Comparison of ENCODE assay signal across 23 cellular contexts in the genomic region with DNA sequence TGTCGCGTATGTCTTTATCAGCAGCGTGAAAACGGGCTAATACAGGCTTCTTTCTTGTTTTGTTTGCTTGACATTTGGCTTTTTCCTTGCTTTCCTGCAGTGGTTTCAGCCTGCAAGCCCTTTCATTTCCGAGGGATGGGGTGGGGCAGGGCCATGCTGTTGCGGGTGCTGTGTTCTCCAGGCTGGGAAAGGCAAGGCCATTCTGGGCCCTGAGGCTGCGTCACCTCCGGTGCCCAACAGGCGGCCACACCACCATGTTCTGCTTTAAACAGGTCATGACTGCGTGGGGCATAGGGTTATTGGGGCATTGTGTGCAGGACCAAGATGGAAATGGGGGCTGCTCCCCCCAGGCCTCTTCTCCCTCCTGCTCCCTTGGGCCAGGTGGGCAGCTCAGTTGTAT. TPM values are rescaled to one million over a fixed set of nuclear protein-coding genes. Genes with fewer than 3 reads are reported as not detected.
A peak's percentile ranks its signal among the peaks of the same experiment; 100 is the strongest.
DNase-seq lines count a peak whose midpoint lies in the region; ATAC-seq and TF ChIP-seq lines count a peak whose summit lies in the region.
"Had no signal": no experiment of that assay in that cellular context is flagged by ENCODE, and none has a peak within 500 bp of the region (broad histone marks: within the 10 kb centered on the region; RNA-seq: fewer than 3 reads in every experiment).

No MANE protein-coding gene starts in this region.

- ATAC-seq in activated T-cell treated with anti-CD3 and anti-CD28 coated beads, Interleukin-2, amount 50 U/mL, for 72 hours (replicated peaks in 1 of 2), result no peak

- no peaks in the 10 kb centered on the region for H3K27me3 ChIP-seq in WERI-Rb-1 (ENCODE audit: insufficient read depth, low read depth, severe bottlenecking)
- H3K27me3 ChIP-seq: BE2C, MG63 had no signal

- peaks cover 6% of the 10 kb centered on the region for H3K4me1 Mint-ChIP-seq in activated T-cell treated with anti-CD3 and anti-CD28 coated beads, Interleukin-2, amount 50 U/mL, for 72 hours (ENCODE audit: low read depth)
- H3K4me1 Mint-ChIP-seq in nephron progenitor cell, result peaks cover 4% of the 10 kb centered on the region

- DNase-seq in DMS53 (lab: John Stamatoyannopoulos, UW), result peak; percentile 6
- no peak for DNase-seq in DMS53 treated with DMSO at 0.1 percent for 48 hours (lab: John Stamatoyannopoulos, UW; ENCODE audit: unreplicated experiment)
- DNase-seq in WERI-Rb-1, result no peak
- DNase-seq in iPS-NIHi11 (ENCODE audit: low spot score), result peak; percentile 53
- DNase-seq in dermis blood vessel endothelial cell, result no peak
- DNase-seq in activated T-cell treated with anti-CD3 and anti-CD28 coated beads, Interleukin-2, amount 50 U/mL, for 72 hours, result no peak
- no peak for DNase-seq in ecto neural progenitor cell (ENCODE audit: low spot score)
- DNase-seq in nephron progenitor cell, result no peak
- DNase-seq: BE2C; Calu3; CD4-positive, alpha-beta T cell; DMS79; Karpas-422; MG63; NCI-H1092 treated with DMSO at 0.1 percent for 48 hours; NCI-H1694; NCI-H2227 treated with DMSO at 0.1 percent for 48 hours; NCI-H524 treated with DMSO at 0.1 percent for 48 hours; RPMI8226; SIG-M5 had no signal

- H3K9me3 Mint-ChIP-seq in activated T-cell treated with anti-CD3 and anti-CD28 coated beads, Interleukin-2, amount 50 U/mL, for 72 hours, result peaks cover 2% of the 10 kb centered on the region in 2 donors
- H3K9me3 Mint-ChIP-seq in nephron progenitor cell, result peaks cover 13% of the 10 kb centered on the region
- H3K9me3 Mint-ChIP-seq: CD4-positive, alpha-beta T cell had no signal

- no peak overlapping the region for H3K4me3 ChIP-seq in WERI-Rb-1 (ENCODE audit: low read depth, low read length)
- H3K4me3 ChIP-seq: HAP-1, MG63 had no signal

- TF ChIP-seq CTCF in WERI-Rb-1 (IDR thresholded peaks at IDR 0.05; ENCODE audit: low read depth, low read length), result 0 out of 2 replicates have a peak, but pooled peaks have one; percentile 23
- no peak for TF ChIP-seq CTCF in nephron progenitor cell (IDR thresholded peaks at IDR 0.05)

- no peaks in the 10 kb centered on the region for H3K9me3 ChIP-seq in WERI-Rb-1 (ENCODE audit: severe bottlenecking)
- H3K9me3 ChIP-seq: BE2C, HAP-1, MG63 had no signal

- H3K27me3 Mint-ChIP-seq in activated T-cell treated with anti-CD3 and anti-CD28 coated beads, Interleukin-2, amount 50 U/mL, for 72 hours (ENCODE audit: low read depth), result peaks cover 6% of the 10 kb centered on the region
- peaks cover 10% of the 10 kb centered on the region for H3K27me3 Mint-ChIP-seq in nephron progenitor cell (ENCODE audit: low read depth, poor library complexity)
- H3K27me3 Mint-ChIP-seq: CD4-positive, alpha-beta T cell had no signal

- H3K27ac Mint-ChIP-seq in activated T-cell treated with anti-CD3 and anti-CD28 coated beads, Interleukin-2, amount 50 U/mL, for 72 hours, result no peak overlapping the region
- H3K27ac Mint-ChIP-seq in nephron progenitor cell, result no peak overlapping the region
- H3K27ac Mint-ChIP-seq: CD4-positive, alpha-beta T cell had no signal

- H3K36me3 Mint-ChIP-seq in activated T-cell treated with anti-CD3 and anti-CD28 coated beads, Interleukin-2, amount 50 U/mL, for 72 hours (ENCODE audit: insufficient read depth in 2 of 2), result peaks cover 4 to 6% of the 10 kb centered on the region in 2 donors
- peaks cover 5% of the 10 kb centered on the region for H3K36me3 Mint-ChIP-seq in nephron progenitor cell (ENCODE audit: low read depth)

- no peak overlapping the region for H3K27ac ChIP-seq in WERI-Rb-1
- H3K27ac ChIP-seq: 22Rv1 had no signal

- no peak overlapping the region for H3K4me3 Mint-ChIP-seq in activated T-cell treated with anti-CD3 and anti-CD28 coated beads, Interleukin-2, amount 50 U/mL, for 72 hours
- H3K4me3 Mint-ChIP-seq in nephron progenitor cell, result no peak overlapping the region
- H3K4me3 Mint-ChIP-seq: CD4-positive, alpha-beta T cell had no signal

- no peaks in the 10 kb centered on the region for H3K36me3 ChIP-seq in WERI-Rb-1
- H3K36me3 ChIP-seq: BE2C, HAP-1, MG63 had no signal

RNA-seq across cellular contexts. Expression of a gene that starts 38.6 kb away (rescaled TPM):
- 0.05 and 1.0 TPM in 2 replicates for total RNA-seq in dermis blood vessel endothelial cell
- total RNA-seq in activated T-cell treated with anti-CD3 and anti-CD28 coated beads, Interleukin-2, amount 50 U/mL, for 72 hours, result 1 to 10 TPM in 1 of 2 donors, under 1 TPM in 1; 0.72 to 1.9 TPM
- total RNA-seq: OCI-LY7 had no signal

Comparison
In these comparisons a context has a peak if more than half of its experiments do, and no peak if none do; other contexts are left out.
1. DNase-seq: peak in DMS53 (single experiment) and iPS-NIHi11 (single experiment); none in DMS53 treated with DMSO at 0.1 percent for 48 hours (single experiment), WERI-Rb-1 (single experiment), dermis blood vessel endothelial cell (single experiment), activated T-cell treated with anti-CD3 and anti-CD28 coated beads, Interleukin-2, amount 50 U/mL, for 72 hours (0 of 2), ecto neural progenitor cell (single experiment) and nephron progenitor cell (single experiment).